Comparison of ENCODE assay signal across 33 cellular contexts in genomic region chr1:154360288-154360687, GRCh38. TPM values are rescaled to one million over a fixed set of nuclear protein-coding genes. Genes with fewer than 3 reads are reported as not detected.
"Had no signal": no experiment of that assay in that cellular context is flagged by ENCODE, and none has a peak within 500 bp of the region (broad histone marks: within the 10 kb centered on the region; RNA-seq: fewer than 3 reads in every experiment).

No MANE protein-coding gene starts in this region.

- H3K27ac Mint-ChIP-seq: stimulated activated effector memory CD8-positive, alpha-beta T cell treated with anti-CD3 and anti-CD28 coated beads, Interleukin-12 subunit alpha, Interleukin-12 subunit beta, amount 100 ng/mL, for 72 hours; stimulated activated memory B cell treated with anti-CD40 and anti-IgM and Interleukin-4, amounts not matched to agents 10 μg/mL and 1 μg/mL and 100 μg/mL, for 72 hours; stimulated activated naive B cell treated with anti-CD40 and anti-IgM and Interleukin-4, amounts not matched to agents 10 μg/mL and 1 μg/mL and 100 μg/mL, for 72 hours; stimulated activated naive CD8-positive, alpha-beta T cell treated with anti-CD3 and anti-CD28 coated beads, Interleukin-15, amount 100 ng/mL, for 72 hours; type B pancreatic cell had no signal

- H3K9me3 Mint-ChIP-seq: stimulated activated effector memory CD8-positive, alpha-beta T cell treated with anti-CD3 and anti-CD28 coated beads, Interleukin-12 subunit alpha, Interleukin-12 subunit beta, amount 100 ng/mL, for 72 hours; stimulated activated memory B cell treated with anti-CD40 and anti-IgM and Interleukin-4, amounts not matched to agents 10 μg/mL and 1 μg/mL and 100 μg/mL, for 72 hours; stimulated activated naive B cell treated with anti-CD40 and anti-IgM and Interleukin-4, amounts not matched to agents 10 μg/mL and 1 μg/mL and 100 μg/mL, for 72 hours; stimulated activated naive CD8-positive, alpha-beta T cell treated with anti-CD3 and anti-CD28 coated beads, Interleukin-15, Interleukin-2, amounts not matched to agents 100 ng/mL and 50 ng/mL, for 24 hours; type B pancreatic cell had no signal

- H3K4me3 ChIP-seq: stomach, suprapubic skin, testis, thoracic aorta, thyroid gland, tibial artery, tibial nerve, transverse colon, upper lobe of left lung, upper lobe of right lung, uterus, vagina had no signal

- FAIRE-seq: urothelium cell line had no signal

- H3K27me3 Mint-ChIP-seq: stimulated activated naive CD8-positive, alpha-beta T cell treated with anti-CD3 and anti-CD28 coated beads, Interleukin-15, amount 100 ng/mL, for 72 hours; stimulated activated naive CD8-positive, alpha-beta T cell treated with anti-CD3 and anti-CD28 coated beads, Interleukin-15, Interleukin-2, amounts not matched to agents 100 ng/mL and 50 ng/mL, for 24 hours; type B pancreatic cell had no signal

- H3K4me1 ChIP-seq: testis, thyroid gland, tibial artery, tibial nerve, transverse colon, upper lobe of left lung, upper lobe of right lung, uterus, vagina had no signal

- ATAC-seq: stimulated activated effector memory CD8-positive, alpha-beta T cell treated with anti-CD3 and anti-CD28 coated beads, Interleukin-12 subunit alpha, Interleukin-12 subunit beta, amount 100 ng/mL, for 72 hours; stimulated activated memory B cell treated with anti-CD40 and anti-IgM and Interleukin-4, amounts not matched to agents 10 μg/mL and 1 μg/mL and 100 μg/mL, for 72 hours; stimulated activated naive B cell treated with anti-CD40 and anti-IgM and Interleukin-4, amounts not matched to agents 10 μg/mL and 1 μg/mL and 100 μg/mL, for 72 hours; stimulated activated naive CD8-positive, alpha-beta T cell treated with anti-CD3 and anti-CD28 coated beads, Interleukin-15, amount 100 ng/mL, for 72 hours; stimulated activated naive CD8-positive, alpha-beta T cell treated with anti-CD3 and anti-CD28 coated beads, Interleukin-15, Interleukin-2, amounts not matched to agents 100 U/mL and 50 U/mL, for 24 hours; upper lobe of right lung had no signal

- H3K36me3 Mint-ChIP-seq: stimulated activated effector memory CD8-positive, alpha-beta T cell treated with anti-CD3 and anti-CD28 coated beads, Interleukin-12 subunit alpha, Interleukin-12 subunit beta, amount 100 ng/mL, for 72 hours; stimulated activated memory B cell treated with anti-CD40 and anti-IgM and Interleukin-4, amounts not matched to agents 10 μg/mL and 1 μg/mL and 100 μg/mL, for 72 hours; stimulated activated naive B cell treated with anti-CD40 and anti-IgM and Interleukin-4, amounts not matched to agents 10 μg/mL and 1 μg/mL and 100 μg/mL, for 72 hours; type B pancreatic cell had no signal

- H3K9me3 ChIP-seq: stomach, suprapubic skin, testis, thoracic aorta, thyroid gland, tibial artery, tibial nerve, transverse colon, upper lobe of left lung, upper lobe of right lung, uterus, vagina had no signal

- H3K27ac ChIP-seq: stomach, suprapubic skin, testis, thoracic aorta, thyroid gland, tibial artery, tibial nerve, transverse colon, upper lobe of left lung, upper lobe of right lung, uterus, vagina had no signal

- H3K4me1 Mint-ChIP-seq: stimulated activated effector memory CD8-positive, alpha-beta T cell treated with anti-CD3 and anti-CD28 coated beads, Interleukin-12 subunit alpha, Interleukin-12 subunit beta, amount 100 ng/mL, for 72 hours; stimulated activated memory B cell treated with anti-CD40 and anti-IgM and Interleukin-4, amounts not matched to agents 10 μg/mL and 1 μg/mL and 100 μg/mL, for 72 hours; stimulated activated naive B cell treated with anti-CD40 and anti-IgM and Interleukin-4, amounts not matched to agents 10 μg/mL and 1 μg/mL and 100 μg/mL, for 72 hours; stimulated activated naive CD8-positive, alpha-beta T cell treated with anti-CD3 and anti-CD28 coated beads, Interleukin-15, amount 100 ng/mL, for 72 hours had no signal

- H3K36me3 ChIP-seq: stomach, suprapubic skin, thoracic aorta, thyroid gland, tibial artery, tibial nerve, transverse colon, upper lobe of left lung, upper lobe of right lung, uterus, vagina had no signal

- H3K4me3 Mint-ChIP-seq: stimulated activated effector memory CD8-positive, alpha-beta T cell treated with anti-CD3 and anti-CD28 coated beads, Interleukin-12 subunit alpha, Interleukin-12 subunit beta, amount 100 ng/mL, for 72 hours; stimulated activated memory B cell treated with anti-CD40 and anti-IgM and Interleukin-4, amounts not matched to agents 10 μg/mL and 1 μg/mL and 100 μg/mL, for 72 hours; stimulated activated naive B cell treated with anti-CD40 and anti-IgM and Interleukin-4, amounts not matched to agents 10 μg/mL and 1 μg/mL and 100 μg/mL, for 72 hours; stimulated activated naive CD8-positive, alpha-beta T cell treated with anti-CD3 and anti-CD28 coated beads, Interleukin-15, amount 100 ng/mL, for 72 hours; stimulated activated naive CD8-positive, alpha-beta T cell treated with anti-CD3 and anti-CD28 coated beads, Interleukin-15, Interleukin-2, amounts not matched to agents 100 ng/mL and 50 ng/mL, for 24 hours; type B pancreatic cell had no signal

- DNase-seq: stimulated activated CD4-positive, alpha-beta T cell treated with anti-CD3 and anti-CD28 coated beads, Interleukin-2, amount 100 ng/mL, for 48 hours; stimulated activated CD4-positive, alpha-beta T cell treated with anti-CD3 and anti-CD28 coated beads, Interleukin-4, amount 100 ng/mL, for 1 hour; stimulated activated CD4-positive, alpha-beta T cell treated with anti-CD3 and anti-CD28 coated beads, Interleukin-4, amount 100 ng/mL, for 24 hours; stimulated activated CD4-positive, alpha-beta T cell treated with anti-CD3 and anti-CD28 coated beads, Interleukin-4, amount 100 ng/mL, for 4 hours; stimulated activated CD8-positive, alpha-beta memory T cell treated with anti-CD3 and anti-CD28 coated beads, Interleukin-4, amount 100 ng/mL, for 48 hours; stimulated activated naive B cell treated with anti-CD40 and anti-IgM and Interleukin-4, amounts not matched to agents 10 μg/mL and 1 μg/mL and 100 μg/mL, for 72 hours; stimulated activated naive CD4-positive, alpha-beta T cell; stimulated activated naive CD4-positive, alpha-beta T cell treated with Interleukin-2 at 50 U/mL for 16 hours; stimulated activated naive CD8-positive, alpha-beta T cell treated with anti-CD3 and anti-CD28 coated beads, Interleukin-15, amount 100 ng/mL, for 72 hours; stimulated activated naive CD8-positive, alpha-beta T cell treated with anti-CD3 and anti-CD28 coated beads, Interleukin-15, Interleukin-2, amounts not matched to agents 100 U/mL and 50 U/mL, for 24 hours; stomach; substantia nigra; testis; thyroid gland; tibial artery; transverse colon; trophoblast cell; upper lobe of left lung; upper lobe of right lung; uterus had no signal

- H3K27me3 ChIP-seq: stomach, suprapubic skin, testis, thyroid gland, tibial artery, tibial nerve, transverse colon, upper lobe of left lung, upper lobe of right lung, uterus, vagina had no signal

RNA-seq across cellular contexts. Expression of gene AQP10, which starts 39.4 kb away (rescaled TPM):
- total RNA-seq: stomach, subcutaneous adipose tissue, temporal lobe, thoracic aorta, thyroid gland, transverse colon, ureter, urinary bladder, uterus, vagina had no signal
- polyA plus RNA-seq: stomach had no signal
